In genomic region chr3:52688266-52688665, GRCh38 we compare ENCODE assay signal across 1 cellular context.
TF ChIP-seq lines count a peak whose summit lies in the region.

No MANE protein-coding gene starts in this region.

TF ChIP-seq in GM12878, 131 proteins besides CTCF, POLR2A, EP300 and RAD21:
- no peak for TF ChIP-seq SMAD1 (IDR thresholded peaks at IDR 0.05; ENCODE audit: low read depth, partially characterized antibody)
